Comparison of ENCODE assay signal across 1 cellular context in the genomic region with DNA sequence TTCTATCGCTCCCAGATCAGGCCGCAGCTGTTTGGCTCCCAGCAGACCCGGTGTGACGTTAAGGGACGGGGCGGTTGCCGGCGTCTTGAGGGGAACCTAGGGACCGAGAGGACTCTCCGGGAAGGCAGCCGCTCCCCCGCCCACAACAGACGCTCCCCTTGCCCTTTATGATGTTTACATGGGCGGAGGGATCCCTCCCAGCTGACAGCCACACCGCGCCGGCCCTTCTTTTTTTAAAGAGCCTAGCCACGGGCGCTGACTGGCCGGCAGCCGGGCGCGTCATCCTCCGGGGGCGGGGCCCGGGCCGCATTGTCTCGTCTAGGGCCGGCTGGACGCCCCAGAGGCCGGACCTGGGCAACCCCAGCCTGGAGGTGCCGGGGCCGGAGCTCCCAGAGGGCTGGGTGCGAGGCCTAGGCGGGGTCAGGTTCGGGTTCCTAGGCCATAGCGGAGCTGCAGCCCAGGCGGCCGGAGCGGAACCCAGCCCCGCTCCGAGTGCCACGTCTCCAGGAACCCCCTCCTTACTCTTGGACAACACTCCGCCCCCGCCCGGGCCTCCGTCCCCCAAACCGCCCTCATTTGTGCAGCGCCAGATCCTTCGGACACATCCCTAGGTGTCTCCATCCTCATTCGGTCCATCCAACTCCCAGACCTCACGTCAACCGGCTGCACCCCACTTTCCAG.
TF ChIP-seq lines count a peak whose summit lies in the region.

A gene (plus strand): TSS at position 340 of the 681 bp plus-strand sequence.

TF ChIP-seq in GM12878, 131 proteins besides CTCF, POLR2A, EP300 and RAD21 (continued from another document and continues in another):
- TF ChIP-seq, protein P1, sequence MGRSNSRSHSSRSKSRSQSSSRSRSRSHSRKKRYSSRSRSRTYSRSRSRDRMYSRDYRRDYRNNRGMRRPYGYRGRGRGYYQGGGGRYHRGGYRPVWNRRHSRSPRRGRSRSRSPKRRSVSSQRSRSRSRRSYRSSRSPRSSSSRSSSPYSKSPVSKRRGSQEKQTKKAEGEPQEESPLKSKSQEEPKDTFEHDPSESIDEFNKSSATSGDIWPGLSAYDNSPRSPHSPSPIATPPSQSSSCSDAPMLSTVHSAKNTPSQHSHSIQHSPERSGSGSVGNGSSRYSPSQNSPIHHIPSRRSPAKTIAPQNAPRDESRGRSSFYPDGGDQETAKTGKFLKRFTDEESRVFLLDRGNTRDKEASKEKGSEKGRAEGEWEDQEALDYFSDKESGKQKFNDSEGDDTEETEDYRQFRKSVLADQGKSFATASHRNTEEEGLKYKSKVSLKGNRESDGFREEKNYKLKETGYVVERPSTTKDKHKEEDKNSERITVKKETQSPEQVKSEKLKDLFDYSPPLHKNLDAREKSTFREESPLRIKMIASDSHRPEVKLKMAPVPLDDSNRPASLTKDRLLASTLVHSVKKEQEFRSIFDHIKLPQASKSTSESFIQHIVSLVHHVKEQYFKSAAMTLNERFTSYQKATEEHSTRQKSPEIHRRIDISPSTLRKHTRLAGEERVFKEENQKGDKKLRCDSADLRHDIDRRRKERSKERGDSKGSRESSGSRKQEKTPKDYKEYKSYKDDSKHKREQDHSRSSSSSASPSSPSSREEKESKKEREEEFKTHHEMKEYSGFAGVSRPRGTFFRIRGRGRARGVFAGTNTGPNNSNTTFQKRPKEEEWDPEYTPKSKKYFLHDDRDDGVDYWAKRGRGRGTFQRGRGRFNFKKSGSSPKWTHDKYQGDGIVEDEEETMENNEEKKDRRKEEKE (IDR thresholded peaks at IDR 0.05) = no peak
- no peak for TF ChIP-seq FOS (IDR thresholded peaks at IDR 0.05; ENCODE audit: borderline replicate concordance, extremely low read depth, insufficient read length)
- TF ChIP-seq STAT3 (IDR thresholded peaks at IDR 0.05; ENCODE audit: low read depth, low read length) = no peak
- TF ChIP-seq ZNF207 (IDR thresholded peaks at IDR 0.05; ENCODE audit: borderline replicate concordance) = peak; percentile 38; the same call in 1 of the 2 replicates
- TF ChIP-seq POLR2AphosphoS5 (IDR thresholded peaks at IDR 0.05; ENCODE audit: low read length) = peak; percentile 58; the same call in 1 of the 2 replicates
- no peak for TF ChIP-seq BRCA1 (IDR thresholded peaks at IDR 0.05; ENCODE audit: low read depth, low read length)
- no peak for TF ChIP-seq SRF (IDR thresholded peaks at IDR 0.05; ENCODE audit: low read depth in 2 of 2, low read length in 2 of 2)
- TF ChIP-seq SIN3A (IDR thresholded peaks at IDR 0.05; ENCODE audit: low read depth, low read length) = peak; percentile 100
- TF ChIP-seq, protein P2, sequence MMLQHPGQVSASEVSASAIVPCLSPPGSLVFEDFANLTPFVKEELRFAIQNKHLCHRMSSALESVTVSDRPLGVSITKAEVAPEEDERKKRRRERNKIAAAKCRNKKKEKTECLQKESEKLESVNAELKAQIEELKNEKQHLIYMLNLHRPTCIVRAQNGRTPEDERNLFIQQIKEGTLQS (IDR thresholded peaks at IDR 0.05; ENCODE audit: borderline replicate concordance, extremely low read depth, low read depth, low read length) = no peak
- peak; percentile 88 for TF ChIP-seq CREB1 (IDR thresholded peaks at IDR 0.05; ENCODE audit: low read depth)
- TF ChIP-seq, protein P3, sequence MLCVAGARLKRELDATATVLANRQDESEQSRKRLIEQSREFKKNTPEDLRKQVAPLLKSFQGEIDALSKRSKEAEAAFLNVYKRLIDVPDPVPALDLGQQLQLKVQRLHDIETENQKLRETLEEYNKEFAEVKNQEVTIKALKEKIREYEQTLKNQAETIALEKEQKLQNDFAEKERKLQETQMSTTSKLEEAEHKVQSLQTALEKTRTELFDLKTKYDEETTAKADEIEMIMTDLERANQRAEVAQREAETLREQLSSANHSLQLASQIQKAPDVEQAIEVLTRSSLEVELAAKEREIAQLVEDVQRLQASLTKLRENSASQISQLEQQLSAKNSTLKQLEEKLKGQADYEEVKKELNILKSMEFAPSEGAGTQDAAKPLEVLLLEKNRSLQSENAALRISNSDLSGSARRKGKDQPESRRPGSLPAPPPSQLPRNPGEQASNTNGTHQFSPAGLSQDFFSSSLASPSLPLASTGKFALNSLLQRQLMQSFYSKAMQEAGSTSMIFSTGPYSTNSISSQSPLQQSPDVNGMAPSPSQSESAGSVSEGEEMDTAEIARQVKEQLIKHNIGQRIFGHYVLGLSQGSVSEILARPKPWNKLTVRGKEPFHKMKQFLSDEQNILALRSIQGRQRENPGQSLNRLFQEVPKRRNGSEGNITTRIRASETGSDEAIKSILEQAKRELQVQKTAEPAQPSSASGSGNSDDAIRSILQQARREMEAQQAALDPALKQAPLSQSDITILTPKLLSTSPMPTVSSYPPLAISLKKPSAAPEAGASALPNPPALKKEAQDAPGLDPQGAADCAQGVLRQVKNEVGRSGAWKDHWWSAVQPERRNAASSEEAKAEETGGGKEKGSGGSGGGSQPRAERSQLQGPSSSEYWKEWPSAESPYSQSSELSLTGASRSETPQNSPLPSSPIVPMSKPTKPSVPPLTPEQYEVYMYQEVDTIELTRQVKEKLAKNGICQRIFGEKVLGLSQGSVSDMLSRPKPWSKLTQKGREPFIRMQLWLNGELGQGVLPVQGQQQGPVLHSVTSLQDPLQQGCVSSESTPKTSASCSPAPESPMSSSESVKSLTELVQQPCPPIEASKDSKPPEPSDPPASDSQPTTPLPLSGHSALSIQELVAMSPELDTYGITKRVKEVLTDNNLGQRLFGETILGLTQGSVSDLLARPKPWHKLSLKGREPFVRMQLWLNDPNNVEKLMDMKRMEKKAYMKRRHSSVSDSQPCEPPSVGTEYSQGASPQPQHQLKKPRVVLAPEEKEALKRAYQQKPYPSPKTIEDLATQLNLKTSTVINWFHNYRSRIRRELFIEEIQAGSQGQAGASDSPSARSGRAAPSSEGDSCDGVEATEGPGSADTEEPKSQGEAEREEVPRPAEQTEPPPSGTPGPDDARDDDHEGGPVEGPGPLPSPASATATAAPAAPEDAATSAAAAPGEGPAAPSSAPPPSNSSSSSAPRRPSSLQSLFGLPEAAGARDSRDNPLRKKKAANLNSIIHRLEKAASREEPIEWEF (IDR thresholded peaks at IDR 0.05; ENCODE audit: insufficient replicate concordance, low read depth, low read length) = peak; percentile 87
- TF ChIP-seq TARDBP (IDR thresholded peaks at IDR 0.05; ENCODE audit: borderline replicate concordance) = no peak
- no peak for TF ChIP-seq MEF2A (IDR thresholded peaks at IDR 0.05; ENCODE audit: insufficient read depth, low read depth, low read length)
- no peak for TF ChIP-seq LARP7 (IDR thresholded peaks at IDR 0.05)
- TF ChIP-seq CHD4 (IDR thresholded peaks at IDR 0.05) = no peak
- TF ChIP-seq, protein P4, sequence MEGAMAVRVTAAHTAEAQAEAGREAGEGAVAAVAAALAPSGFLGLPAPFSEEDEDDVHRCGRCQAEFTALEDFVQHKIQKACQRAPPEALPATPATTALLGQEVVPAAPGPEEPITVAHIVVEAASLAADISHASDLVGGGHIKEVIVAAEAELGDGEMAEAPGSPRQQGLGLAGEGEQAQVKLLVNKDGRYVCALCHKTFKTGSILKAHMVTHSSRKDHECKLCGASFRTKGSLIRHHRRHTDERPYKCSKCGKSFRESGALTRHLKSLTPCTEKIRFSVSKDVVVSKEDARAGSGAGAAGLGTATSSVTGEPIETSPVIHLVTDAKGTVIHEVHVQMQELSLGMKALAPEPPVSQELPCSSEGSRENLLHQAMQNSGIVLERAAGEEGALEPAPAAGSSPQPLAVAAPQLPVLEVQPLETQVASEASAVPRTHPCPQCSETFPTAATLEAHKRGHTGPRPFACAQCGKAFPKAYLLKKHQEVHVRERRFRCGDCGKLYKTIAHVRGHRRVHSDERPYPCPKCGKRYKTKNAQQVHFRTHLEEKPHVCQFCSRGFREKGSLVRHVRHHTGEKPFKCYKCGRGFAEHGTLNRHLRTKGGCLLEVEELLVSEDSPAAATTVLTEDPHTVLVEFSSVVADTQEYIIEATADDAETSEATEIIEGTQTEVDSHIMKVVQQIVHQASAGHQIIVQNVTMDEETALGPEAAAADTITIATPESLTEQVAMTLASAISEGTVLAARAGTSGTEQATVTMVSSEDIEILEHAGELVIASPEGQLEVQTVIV (IDR thresholded peaks at IDR 0.05; ENCODE audit: borderline replicate concordance, partially characterized antibody) = no peak
- no peak for TF ChIP-seq NRF1 (conservative IDR thresholded peaks at IDR 0.05; ENCODE audit: low read depth, low read length)
- TF ChIP-seq, protein P5, sequence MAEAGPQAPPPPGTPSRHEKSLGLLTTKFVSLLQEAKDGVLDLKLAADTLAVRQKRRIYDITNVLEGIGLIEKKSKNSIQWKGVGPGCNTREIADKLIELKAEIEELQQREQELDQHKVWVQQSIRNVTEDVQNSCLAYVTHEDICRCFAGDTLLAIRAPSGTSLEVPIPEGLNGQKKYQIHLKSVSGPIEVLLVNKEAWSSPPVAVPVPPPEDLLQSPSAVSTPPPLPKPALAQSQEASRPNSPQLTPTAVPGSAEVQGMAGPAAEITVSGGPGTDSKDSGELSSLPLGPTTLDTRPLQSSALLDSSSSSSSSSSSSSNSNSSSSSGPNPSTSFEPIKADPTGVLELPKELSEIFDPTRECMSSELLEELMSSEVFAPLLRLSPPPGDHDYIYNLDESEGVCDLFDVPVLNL (IDR thresholded peaks at IDR 0.05; ENCODE audit: low read depth, low read length) = peak; percentile 65
- TF ChIP-seq, protein P6, sequence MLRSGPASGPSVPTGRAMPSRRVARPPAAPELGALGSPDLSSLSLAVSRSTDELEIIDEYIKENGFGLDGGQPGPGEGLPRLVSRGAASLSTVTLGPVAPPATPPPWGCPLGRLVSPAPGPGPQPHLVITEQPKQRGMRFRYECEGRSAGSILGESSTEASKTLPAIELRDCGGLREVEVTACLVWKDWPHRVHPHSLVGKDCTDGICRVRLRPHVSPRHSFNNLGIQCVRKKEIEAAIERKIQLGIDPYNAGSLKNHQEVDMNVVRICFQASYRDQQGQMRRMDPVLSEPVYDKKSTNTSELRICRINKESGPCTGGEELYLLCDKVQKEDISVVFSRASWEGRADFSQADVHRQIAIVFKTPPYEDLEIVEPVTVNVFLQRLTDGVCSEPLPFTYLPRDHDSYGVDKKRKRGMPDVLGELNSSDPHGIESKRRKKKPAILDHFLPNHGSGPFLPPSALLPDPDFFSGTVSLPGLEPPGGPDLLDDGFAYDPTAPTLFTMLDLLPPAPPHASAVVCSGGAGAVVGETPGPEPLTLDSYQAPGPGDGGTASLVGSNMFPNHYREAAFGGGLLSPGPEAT (IDR thresholded peaks at IDR 0.05; ENCODE audit: low read depth) = peak; percentile 87
- TF ChIP-seq, protein P7, sequence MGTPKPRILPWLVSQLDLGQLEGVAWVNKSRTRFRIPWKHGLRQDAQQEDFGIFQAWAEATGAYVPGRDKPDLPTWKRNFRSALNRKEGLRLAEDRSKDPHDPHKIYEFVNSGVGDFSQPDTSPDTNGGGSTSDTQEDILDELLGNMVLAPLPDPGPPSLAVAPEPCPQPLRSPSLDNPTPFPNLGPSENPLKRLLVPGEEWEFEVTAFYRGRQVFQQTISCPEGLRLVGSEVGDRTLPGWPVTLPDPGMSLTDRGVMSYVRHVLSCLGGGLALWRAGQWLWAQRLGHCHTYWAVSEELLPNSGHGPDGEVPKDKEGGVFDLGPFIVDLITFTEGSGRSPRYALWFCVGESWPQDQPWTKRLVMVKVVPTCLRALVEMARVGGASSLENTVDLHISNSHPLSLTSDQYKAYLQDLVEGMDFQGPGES (IDR thresholded peaks at IDR 0.05) = no peak
- no peak for TF ChIP-seq ZNF384 (IDR thresholded peaks at IDR 0.05; ENCODE audit: borderline replicate concordance, low read depth, low read length)
- TF ChIP-seq EGR1 (IDR thresholded peaks at IDR 0.05; ENCODE audit: borderline replicate concordance in 1 of 2, low read depth in 2 of 2, low read length in 2 of 2) = peak in 1 of 2 experiments; percentile 71; a peak in 2 of 3 replicates
- TF ChIP-seq JUND (IDR thresholded peaks at IDR 0.05; ENCODE audit: low read depth, low read length) = 0 out of 2 replicates have a peak, but pooled peaks have one; percentile 56
- TF ChIP-seq NBN (IDR thresholded peaks at IDR 0.05) = no peak
- peak; percentile 79 for TF ChIP-seq POLR2AphosphoS2 (IDR thresholded peaks at IDR 0.05; ENCODE audit: low read depth, low read length)
- TF ChIP-seq, protein P8, sequence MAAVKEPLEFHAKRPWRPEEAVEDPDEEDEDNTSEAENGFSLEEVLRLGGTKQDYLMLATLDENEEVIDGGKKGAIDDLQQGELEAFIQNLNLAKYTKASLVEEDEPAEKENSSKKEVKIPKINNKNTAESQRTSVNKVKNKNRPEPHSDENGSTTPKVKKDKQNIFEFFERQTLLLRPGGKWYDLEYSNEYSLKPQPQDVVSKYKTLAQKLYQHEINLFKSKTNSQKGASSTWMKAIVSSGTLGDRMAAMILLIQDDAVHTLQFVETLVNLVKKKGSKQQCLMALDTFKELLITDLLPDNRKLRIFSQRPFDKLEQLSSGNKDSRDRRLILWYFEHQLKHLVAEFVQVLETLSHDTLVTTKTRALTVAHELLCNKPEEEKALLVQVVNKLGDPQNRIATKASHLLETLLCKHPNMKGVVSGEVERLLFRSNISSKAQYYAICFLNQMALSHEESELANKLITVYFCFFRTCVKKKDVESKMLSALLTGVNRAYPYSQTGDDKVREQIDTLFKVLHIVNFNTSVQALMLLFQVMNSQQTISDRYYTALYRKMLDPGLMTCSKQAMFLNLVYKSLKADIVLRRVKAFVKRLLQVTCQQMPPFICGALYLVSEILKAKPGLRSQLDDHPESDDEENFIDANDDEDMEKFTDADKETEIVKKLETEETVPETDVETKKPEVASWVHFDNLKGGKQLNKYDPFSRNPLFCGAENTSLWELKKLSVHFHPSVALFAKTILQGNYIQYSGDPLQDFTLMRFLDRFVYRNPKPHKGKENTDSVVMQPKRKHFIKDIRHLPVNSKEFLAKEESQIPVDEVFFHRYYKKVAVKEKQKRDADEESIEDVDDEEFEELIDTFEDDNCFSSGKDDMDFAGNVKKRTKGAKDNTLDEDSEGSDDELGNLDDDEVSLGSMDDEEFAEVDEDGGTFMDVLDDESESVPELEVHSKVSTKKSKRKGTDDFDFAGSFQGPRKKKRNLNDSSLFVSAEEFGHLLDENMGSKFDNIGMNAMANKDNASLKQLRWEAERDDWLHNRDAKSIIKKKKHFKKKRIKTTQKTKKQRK (IDR thresholded peaks at IDR 0.05; ENCODE audit: low read depth, low read length) = no peak
- TF ChIP-seq IKZF1 (conservative IDR thresholded peaks at IDR 0.05) = peak; percentile 70
- TF ChIP-seq FOXM1 (IDR thresholded peaks at IDR 0.05; ENCODE audit: low read depth, low read length) = no peak
- TF ChIP-seq SUPT20H (IDR thresholded peaks at IDR 0.05; ENCODE audit: borderline replicate concordance, control insufficient read depth, low read depth, low read length) = no peak
- TF ChIP-seq ESRRA (IDR thresholded peaks at IDR 0.05; ENCODE audit: low read length) = no peak
- TF ChIP-seq KAT2A (conservative IDR thresholded peaks at IDR 0.05; ENCODE audit: control insufficient read depth, low read depth, low read length) = no peak
- no peak for TF ChIP-seq ZZZ3 (IDR thresholded peaks at IDR 0.05; ENCODE audit: control insufficient read depth, insufficient read length, low read depth)
